ENCODE assay signal across 8 cellular contexts in genomic region chr5:112160652-112161391, GRCh38.
DNase-seq lines count a peak whose midpoint lies in the region; ATAC-seq, FAIRE-seq and TF ChIP-seq lines count a peak whose summit lies in the region.

No MANE protein-coding gene starts in this region.

- H3K9ac ChIP-seq in colonic mucosa (ENCODE audit: low read depth in 2 of 2, low read length in 2 of 2), result peak overlapping the region; percentile 76 to 84

- no peaks in the 10 kb centered on the region for H3K27me3 ChIP-seq in colonic mucosa

- no peaks in the 10 kb centered on the region for H3K36me3 ChIP-seq in colonic mucosa

- H3K27ac ChIP-seq in C4-2B (peak overlapping the region; percentile 93), colonic mucosa (peak overlapping the region; percentile 72)

- peak; percentile 98 for FAIRE-seq in GM19239 (lab: Jason Lieb, UNC)

- H3K4me3 ChIP-seq in colonic mucosa, result peak overlapping the region; percentile 94

- H3K9me3 ChIP-seq in colonic mucosa, result no peaks in the 10 kb centered on the region

- DNase-seq in GM19239 (ENCODE audit: insufficient read length, low spot score) (peak; percentile 55), NCI-H524 (lab: John Stamatoyannopoulos, UW) (peak; percentile 54 to 77), colonic mucosa (peak; percentile 95), left lobe of liver (ENCODE audit: low spot score) (peak; percentile 92)
- peak; percentile 90 to 92 for DNase-seq in activated CD4-positive, alpha-beta T cell treated with anti-CD3 and anti-CD28 coated beads for 4 hours
- DNase-seq in stimulated activated CD4-positive, alpha-beta T cell treated with anti-CD3 and anti-CD28 coated beads, Interleukin-2, amount 100 ng/mL, for 24 hours, result peak; percentile 92 to 95

- intact Hi-C loops in colonic mucosa (cut with DNase I), result no loop called here

- H3K4me1 ChIP-seq in colonic mucosa, result no peaks in the 10 kb centered on the region

- TF ChIP-seq CTCF in C4-2B (conservative IDR thresholded peaks at IDR 0.05) (peak; percentile 99), colonic mucosa (IDR thresholded peaks at IDR 0.05) (peak; percentile 91)

- peak; percentile 99 for ATAC-seq in HG03442 (IDR thresholded peaks at IDR 0.05; ENCODE audit: unreplicated experiment)
- peak; percentile 99 for ATAC-seq in left lobe of liver

Comparison
In these comparisons a context has a peak if more than half of its experiments do, and no peak if none do; other contexts are left out.
1. Peak in every context shown above with its lines: DNase-seq, ATAC-seq, H3K4me3 ChIP-seq and H3K27ac ChIP-seq.